Comparison of ENCODE assay signal across 16 cellular contexts in genomic region chr15:57165992-57166391, GRCh38.
DNase-seq lines count a peak whose midpoint lies in the region; ATAC-seq and TF ChIP-seq lines count a peak whose summit lies in the region.
"Had no signal": no experiment of that assay in that cellular context is flagged by ENCODE, and none has a peak within 500 bp of the region (broad histone marks: within the 10 kb centered on the region; RNA-seq: fewer than 3 reads in every experiment).

No MANE protein-coding gene starts in this region.

- H2AFZ ChIP-seq in mesenchymal stem cell (ENCODE audit: low read depth, low read length): no peak overlapping the region
- H2AFZ ChIP-seq: hepatocyte had no signal

- H3K36me3 ChIP-seq in mesenchymal stem cell (ENCODE audit: control insufficient read depth in 1 of 2, insufficient read depth in 2 of 2, low read depth in 1 of 2, low read length in 2 of 2): peaks cover 0 to 15% of the 10 kb centered on the region in 2 experiments

- no peaks in the 10 kb centered on the region for H3K4me1 Mint-ChIP-seq in activated CD4-positive, alpha-beta T cell treated with anti-CD3 and anti-CD28 coated beads for 36 hours
- peaks cover 4% of the 10 kb centered on the region for H3K4me1 Mint-ChIP-seq in activated CD4-positive, alpha-beta T cell treated with anti-CD3 and anti-CD28 coated beads, Interleukin-2, amount 10 ng/mL, durations not matched to agents 24 days and 14 days

- TF ChIP-seq CTCF in astrocyte of the spinal cord (IDR thresholded peaks at IDR 0.05; ENCODE audit: low read depth, low read length): no peak

- H3K23ac ChIP-seq in mesenchymal stem cell (ENCODE audit: low read length in 2 of 2): no peak overlapping the region

- no peaks in the 10 kb centered on the region for H3K9me3 Mint-ChIP-seq in activated CD4-positive, alpha-beta T cell treated with anti-CD3 and anti-CD28 coated beads for 36 hours (ENCODE audit: low read depth)
- H3K9me3 Mint-ChIP-seq in activated CD4-positive, alpha-beta T cell treated with anti-CD3 and anti-CD28 coated beads, Interleukin-2, amount 10 ng/mL, durations not matched to agents 24 days and 14 days: no peaks in the 10 kb centered on the region
- H3K9me3 Mint-ChIP-seq: nephron progenitor cell, T-cell had no signal

- peaks cover 19% of the 10 kb centered on the region for H3K36me3 Mint-ChIP-seq in activated CD4-positive, alpha-beta T cell treated with anti-CD3 and anti-CD28 coated beads for 36 hours (ENCODE audit: low read depth)
- peaks cover 10% of the 10 kb centered on the region for H3K36me3 Mint-ChIP-seq in activated CD4-positive, alpha-beta T cell treated with anti-CD3 and anti-CD28 coated beads, Interleukin-2, amount 10 ng/mL, durations not matched to agents 24 days and 14 days (ENCODE audit: low read depth)

- H3K14ac ChIP-seq in mesenchymal stem cell (ENCODE audit: low read length in 2 of 2): no peak overlapping the region

- no peak overlapping the region for H2BK5ac ChIP-seq in mesenchymal stem cell (ENCODE audit: low read depth, low read length, poor library complexity, severe bottlenecking)

- POLR2A ChIA-PET in activated CD4-positive, alpha-beta T cell treated with anti-CD3 and anti-CD28 coated beads for 36 hours (lab: Charles Lee): no interaction called here

- CTCF ChIA-PET in activated CD4-positive, alpha-beta T cell treated with anti-CD3 and anti-CD28 coated beads for 36 hours (lab: Charles Lee): interaction anchor here (1.1 kb wide), 1 partner anchor 20 kb away, joined by 3 read pairs; no protein-coding TSS in a partner anchor

- H3K9me3 ChIP-seq in mesenchymal stem cell (ENCODE audit: control insufficient read depth, low read length): no peaks in the 10 kb centered on the region
- H3K9me3 ChIP-seq: A549 had no signal

- H3K27ac ChIP-seq in mesenchymal stem cell (ENCODE audit: low read length, poor library complexity, severe bottlenecking): peak overlapping the region; percentile 60
- H3K27ac ChIP-seq: A549, hepatocyte had no signal

- H4K8ac ChIP-seq in mesenchymal stem cell (ENCODE audit: low read length): no peak overlapping the region

- no peak overlapping the region for H4K91ac ChIP-seq in mesenchymal stem cell (ENCODE audit: low read length)

- H3K9ac ChIP-seq in mesenchymal stem cell (ENCODE audit: low read length): no peak overlapping the region

- H3K27me3 Mint-ChIP-seq in activated CD4-positive, alpha-beta T cell treated with anti-CD3 and anti-CD28 coated beads for 36 hours: no peaks in the 10 kb centered on the region
- H3K27me3 Mint-ChIP-seq in activated CD4-positive, alpha-beta T cell treated with anti-CD3 and anti-CD28 coated beads, Interleukin-2, amount 10 ng/mL, durations not matched to agents 24 days and 14 days: no peaks in the 10 kb centered on the region
- H3K27me3 Mint-ChIP-seq: T-cell had no signal

- H3K27ac Mint-ChIP-seq in activated CD4-positive, alpha-beta T cell treated with anti-CD3 and anti-CD28 coated beads for 36 hours: no peak overlapping the region
- no peak overlapping the region for H3K27ac Mint-ChIP-seq in activated CD4-positive, alpha-beta T cell treated with anti-CD3 and anti-CD28 coated beads, Interleukin-2, amount 10 ng/mL, durations not matched to agents 24 days and 14 days
- H3K27ac Mint-ChIP-seq: nephron progenitor cell, T-cell had no signal

- in situ Hi-C loops in astrocyte of the spinal cord (cut with HindIII; ENCODE audit: low sequenced_read_pairs): no loop called here

- no peak overlapping the region for H3K4me3 ChIP-seq in astrocyte of the spinal cord (ENCODE audit: low read depth, low read length)
- H3K4me3 ChIP-seq in mesenchymal stem cell (ENCODE audit: insufficient read depth in 1 of 2, low read depth in 1 of 2, low read length in 2 of 2): no peak overlapping the region
- H3K4me3 ChIP-seq: A549, hepatocyte had no signal

- H2AK5ac ChIP-seq in mesenchymal stem cell (ENCODE audit: low read length, severe bottlenecking): no peak overlapping the region

- no peak overlapping the region for H3K4me2 ChIP-seq in mesenchymal stem cell (ENCODE audit: low read length, poor library complexity, severe bottlenecking)
- H3K4me2 ChIP-seq: A549, hepatocyte had no signal

- H3K18ac ChIP-seq in mesenchymal stem cell (ENCODE audit: low read depth in 1 of 2, low read length in 2 of 2): no peak overlapping the region

- no peak overlapping the region for H2BK15ac ChIP-seq in mesenchymal stem cell (ENCODE audit: low read depth, poor library complexity, severe bottlenecking)

- H3K4me3 Mint-ChIP-seq in activated CD4-positive, alpha-beta T cell treated with anti-CD3 and anti-CD28 coated beads for 36 hours: no peak overlapping the region
- no peak overlapping the region for H3K4me3 Mint-ChIP-seq in activated CD4-positive, alpha-beta T cell treated with anti-CD3 and anti-CD28 coated beads, Interleukin-2, amount 10 ng/mL, durations not matched to agents 24 days and 14 days
- H3K4me3 Mint-ChIP-seq: nephron progenitor cell, T-cell had no signal

- 14% methylated on average over 1 of the region's 2 CpGs for WGBS in mesenchymal stem cell

- H3K4me1 ChIP-seq in mesenchymal stem cell (ENCODE audit: control insufficient read depth, insufficient read depth, low read depth, low read length): peaks cover 4% of the 10 kb centered on the region

- DNase-seq in activated CD4-positive, alpha-beta T cell treated with anti-CD3 and anti-CD28 coated beads for 36 hours: peak; percentile 20
- no peak for DNase-seq in activated CD4-positive, alpha-beta T cell treated with anti-CD3 and anti-CD28 coated beads, Interleukin-2, amount 10 ng/mL, durations not matched to agents 24 days and 14 days
- DNase-seq in LHCN-M2 (ENCODE audit: low read depth) (peak; percentile 27), astrocyte of the spinal cord (ENCODE audit: low read depth, low spot score) (peak; percentile 32), mesenchymal stem cell (peak; percentile 38), NAMALWA (ENCODE audit: low spot score) (no peak)
- DNase-seq: activated CD4-positive, alpha-beta T cell treated with anti-CD3 and anti-CD28 coated beads, Interleukin-2, amount 50 U/mL, for 1 hour; left ventricle myocardium superior; NCI-H1105 treated with DMSO at 0.1 percent for 48 hours; NCI-H345; nephron progenitor cell; T-cell had no signal

- H2BK12ac ChIP-seq in mesenchymal stem cell (ENCODE audit: low read length in 2 of 2): no peak overlapping the region

- peak; percentile 74 for ATAC-seq in activated CD4-positive, alpha-beta T cell treated with anti-CD3 and anti-CD28 coated beads for 36 hours
- no peak for ATAC-seq in GM18498 (IDR thresholded peaks at IDR 0.05; ENCODE audit: unreplicated experiment)
- no peak for ATAC-seq in GM19455 (IDR thresholded peaks at IDR 0.05; ENCODE audit: unreplicated experiment)
- ATAC-seq: left ventricle myocardium superior, T-cell had no signal

- H3K79me1 ChIP-seq in mesenchymal stem cell (replicated peaks; ENCODE audit: low read length, poor library complexity, severe bottlenecking): peaks cover 10% of the 10 kb centered on the region

- no peak overlapping the region for H3K4ac ChIP-seq in mesenchymal stem cell (ENCODE audit: low read depth in 1 of 2, low read length in 2 of 2)

- H3K27me3 ChIP-seq in mesenchymal stem cell (ENCODE audit: control insufficient read depth in 1 of 2, insufficient read depth in 1 of 2, low read length in 2 of 2): no peaks in the 10 kb centered on the region
- H3K27me3 ChIP-seq: hepatocyte had no signal

- no peak overlapping the region for H2BK120ac ChIP-seq in mesenchymal stem cell (ENCODE audit: low read depth, low read length)

- intact Hi-C loops in activated CD4-positive, alpha-beta T cell treated with anti-CD3 and anti-CD28 coated beads for 36 hours (cut with DNase I, micrococcal nuclease): no loop called here
- intact Hi-C loops in activated CD4-positive, alpha-beta T cell treated with anti-CD3 and anti-CD28 coated beads, Interleukin-2, amount 10 ng/mL, durations not matched to agents 24 days and 14 days (cut with micrococcal nuclease): no loop called here

Comparison
In these comparisons a context has a peak if more than half of its experiments do, and no peak if none do; other contexts are left out.
1. DNase-seq: peak in activated CD4-positive, alpha-beta T cell treated with anti-CD3 and anti-CD28 coated beads for 36 hours (single experiment), LHCN-M2 (single experiment), astrocyte of the spinal cord (single experiment) and mesenchymal stem cell (single experiment); none in activated CD4-positive, alpha-beta T cell treated with anti-CD3 and anti-CD28 coated beads, Interleukin-2, amount 10 ng/mL, durations not matched to agents 24 days and 14 days (single experiment) and NAMALWA (single experiment).